ENCODE assay signal across 27 cellular contexts in the genomic region with DNA sequence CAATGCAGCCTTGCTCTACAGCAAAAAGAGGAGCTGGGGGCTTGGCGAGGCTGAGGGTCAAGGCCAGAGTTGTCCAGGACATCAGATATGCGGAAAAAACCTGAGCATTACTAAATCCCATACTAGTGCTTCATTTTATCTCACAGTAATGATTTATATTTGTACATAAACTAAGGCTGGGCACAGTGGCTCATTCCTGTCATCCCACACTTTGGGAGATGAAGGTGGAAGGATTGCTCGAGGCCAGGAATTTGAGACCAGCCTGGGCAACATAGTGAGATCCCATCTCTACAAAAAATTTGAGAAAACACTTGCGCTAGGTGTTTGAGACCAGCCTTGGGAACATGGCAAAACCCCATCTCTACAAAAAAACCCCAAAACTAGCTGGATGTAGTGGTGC. TPM values are rescaled to one million over a fixed set of nuclear protein-coding genes. Genes with fewer than 3 reads are reported as not detected.
"Had no signal": no experiment of that assay in that cellular context is flagged by ENCODE, and none has a peak within 500 bp of the region (broad histone marks: within the 10 kb centered on the region; RNA-seq: fewer than 3 reads in every experiment).

No MANE protein-coding gene starts in this region.

- H3K27ac Mint-ChIP-seq: endodermal cell; memory B cell; mesothelial cell of epicardium; naive B cell; natural killer cell treated with Interleukin-12 subunit alpha and Interleukin-12 subunit beta and Interleukin-15 and Interleukin-18, amount 100 ng/mL, for 72 hours; progenitor cell of endocrine pancreas had no signal

- ATAC-seq: esophagus mucosa; gastrocnemius medialis; natural killer cell treated with Interleukin-12 subunit alpha and Interleukin-12 subunit beta and Interleukin-15 and Interleukin-18, amount 100 ng/mL, for 72 hours; sciatic nerve; stimulated activated naive CD8-positive, alpha-beta T cell treated with anti-CD3 and anti-CD28 coated beads, Interleukin-15, Interleukin-2, amounts not matched to agents 100 U/mL and 50 U/mL, for 24 hours had no signal

- H3K9me3 Mint-ChIP-seq: dendritic cell treated with granulocyte-macrophage colony-stimulating factor and Interleukin-4, amounts not matched to agents 40 ng/mL and 50 ng/mL, for 4 days; natural killer cell treated with Interleukin-12 subunit alpha and Interleukin-12 subunit beta and Interleukin-15 and Interleukin-18, amount 100 ng/mL, for 72 hours; stimulated activated effector memory CD8-positive, alpha-beta T cell treated with anti-CD3 and anti-CD28 coated beads, Interleukin-12 subunit alpha, Interleukin-12 subunit beta, amount 100 ng/mL, for 72 hours had no signal

- H3K4me1 Mint-ChIP-seq: neural crest cell had no signal

- H3K4me3 Mint-ChIP-seq: dendritic cell treated with granulocyte-macrophage colony-stimulating factor and Interleukin-4, amounts not matched to agents 40 ng/mL and 50 ng/mL, for 4 days; endodermal cell; memory B cell; mesothelial cell of epicardium; naive B cell; natural killer cell treated with Interleukin-12 subunit alpha and Interleukin-12 subunit beta and Interleukin-15 and Interleukin-18, amount 100 ng/mL, for 72 hours; neural crest cell; stimulated activated effector memory CD8-positive, alpha-beta T cell treated with anti-CD3 and anti-CD28 coated beads, Interleukin-12 subunit alpha, Interleukin-12 subunit beta, amount 100 ng/mL, for 72 hours had no signal

- H3K36me3 Mint-ChIP-seq: memory B cell; mesothelial cell of epicardium; naive B cell; natural killer cell treated with Interleukin-12 subunit alpha and Interleukin-12 subunit beta and Interleukin-15 and Interleukin-18, amount 100 ng/mL, for 72 hours; stimulated activated effector memory CD8-positive, alpha-beta T cell treated with anti-CD3 and anti-CD28 coated beads, Interleukin-12 subunit alpha, Interleukin-12 subunit beta, amount 100 ng/mL, for 72 hours had no signal

- DNase-seq: colonic mucosa; effector CD8-positive, alpha-beta T cell; endodermal cell; foreskin fibroblast; gastrocnemius medialis; mucosa of descending colon; naive B cell; pancreas; stimulated activated CD4-positive, alpha-beta T cell treated with anti-CD3 and anti-CD28 coated beads, Interleukin-2, amount 100 ng/mL, for 24 hours; stimulated activated CD4-positive, alpha-beta T cell treated with anti-CD3 and anti-CD28 coated beads, Interleukin-4, amount 100 ng/mL, for 24 hours; stimulated activated naive CD8-positive, alpha-beta T cell treated with anti-CD3 and anti-CD28 coated beads, Interleukin-15, Interleukin-2, amounts not matched to agents 100 U/mL and 50 U/mL, for 24 hours; substantia nigra; testis; upper lobe of left lung; uterus had no signal

RNA-seq across cellular contexts. Expression of a gene that starts 11.6 kb away (rescaled TPM):
- total RNA-seq: glomerular endothelial cell, progenitor cell of endocrine pancreas had no signal

RNA-seq across cellular contexts. Expression of a gene that starts 38.6 kb away (rescaled TPM):
- total RNA-seq: skeletal muscle tissue had no signal

RNA-seq across cellular contexts. Expression of a gene that starts 46.0 kb away (rescaled TPM):
- total RNA-seq: chondrocyte, esophagus mucosa, gastrocnemius medialis, glomerular endothelial cell, neural crest cell, sciatic nerve, skeletal muscle tissue had no signal
